ENCODE assay signal across 1 cellular context in genomic region chr7:73622527-73622908, GRCh38.
TF ChIP-seq lines count a peak whose summit lies in the region.

No MANE protein-coding gene starts in this region.

TF ChIP-seq in A549, 52 proteins besides CTCF, POLR2A, EP300 and RAD21 (continued from another document):
- TF ChIP-seq HMGXB4 (CRISPR knock-in tag; IDR thresholded peaks at IDR 0.05; ENCODE audit: borderline replicate concordance), result no peak
- no peak for TF ChIP-seq HOXB5 (CRISPR knock-in tag; IDR thresholded peaks at IDR 0.05)
- no peak for TF ChIP-seq CHD2 (IDR thresholded peaks at IDR 0.05; ENCODE audit: low read length, partially characterized antibody)
- TF ChIP-seq FOSL2 (IDR thresholded peaks at IDR 0.05), result no peak
- TF ChIP-seq FOSL2 (CRISPR knock-in tag; IDR thresholded peaks at IDR 0.05), result no peak
- no peak for TF ChIP-seq REST (IDR thresholded peaks at IDR 0.05)
